In the genomic region with DNA sequence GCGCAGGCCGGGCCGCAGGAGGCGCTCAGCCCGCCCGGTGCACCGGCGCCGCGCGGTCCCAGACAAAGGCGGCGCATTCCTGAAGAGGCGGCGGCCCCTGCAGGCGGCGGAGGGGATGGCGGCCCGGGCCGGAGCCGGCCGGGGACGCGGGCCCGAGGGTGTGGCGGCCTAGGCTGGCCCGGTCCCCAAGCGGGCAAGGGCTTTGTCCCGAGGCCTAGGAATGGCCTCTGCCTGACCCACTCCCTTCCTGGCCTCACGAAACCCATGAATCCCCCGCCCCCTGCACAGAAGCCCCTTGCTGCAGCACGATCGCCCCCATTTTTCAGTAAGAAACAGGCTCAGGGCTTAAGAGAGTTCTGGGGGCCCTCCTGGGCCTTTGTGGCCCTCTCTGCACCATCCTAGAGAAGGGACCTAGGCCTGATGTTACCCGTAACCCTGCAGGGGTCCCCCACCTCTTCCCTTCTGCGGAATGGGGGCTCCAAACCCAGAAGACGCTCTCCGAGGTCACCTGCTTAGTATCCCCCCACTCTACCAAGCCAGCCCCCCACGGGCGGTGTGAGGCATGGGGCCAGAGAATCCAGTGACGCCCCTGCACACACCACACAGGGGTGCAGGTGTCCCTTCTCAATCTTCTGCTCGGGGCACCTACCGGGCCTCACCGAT, we compare ENCODE assay signal across 8 cellular contexts. TPM values are rescaled to one million over a fixed set of nuclear protein-coding genes. Genes with fewer than 3 reads are reported as not detected.
A peak's percentile ranks its signal among the peaks of the same experiment; 100 is the strongest.
DNase-seq lines count a peak whose midpoint lies in the region; ATAC-seq and TF ChIP-seq lines count a peak whose summit lies in the region.

No MANE protein-coding gene starts in this region.

- ATAC-seq in body of pancreas (peak; percentile 87), GM18520 (IDR thresholded peaks at IDR 0.05; ENCODE audit: unreplicated experiment) (no peak), GM19395 (IDR thresholded peaks at IDR 0.05; ENCODE audit: unreplicated experiment) (no peak)

- H3K4me1 ChIP-seq in HUES64 (ENCODE audit: insufficient read depth, low read length) (no peaks in the 10 kb centered on the region; the same call in none of the 2 replicates), body of pancreas (peaks cover 21% of the 10 kb centered on the region)

- H3K4me1 Mint-ChIP-seq in immature natural killer cell: peaks cover 4 to 6% of the 10 kb centered on the region in 2 donors

- peak overlapping the region; percentile 13 to 74 (median 61) for H3K4me3 Mint-ChIP-seq in immature natural killer cell

- H3K9me3 ChIP-seq in HUES64 (ENCODE audit: insufficient read depth, low read depth, low read length) (no peaks in the 10 kb centered on the region), body of pancreas (no peaks in the 10 kb centered on the region)

- H3K27me3 Mint-ChIP-seq in immature natural killer cell (ENCODE audit: low read depth in 3 of 3): peaks cover 0 to 5% (median 0%) of the 10 kb centered on the region in 3 donors

- no peaks in the 10 kb centered on the region for H3K27me3 ChIP-seq in HUES64 (ENCODE audit: insufficient read depth, low read length)
- H3K27me3 ChIP-seq in body of pancreas: no peaks in the 10 kb centered on the region

- peak overlapping the region; percentile 81 for H3K9ac ChIP-seq in HUES64 (ENCODE audit: low read depth, low read length)

- H3K36me3 ChIP-seq in HUES64 (ENCODE audit: insufficient read depth, low read length) (no peaks in the 10 kb centered on the region), body of pancreas (replicated peaks in 1 of 2; ENCODE audit: insufficient read depth in 1 of 2, low read depth in 2 of 2) (no peaks in the 10 kb centered on the region)

- H3K9me3 Mint-ChIP-seq in immature natural killer cell: no peaks in the 10 kb centered on the region

- 22% methylated on average over 43 of the region's 43 CpGs for WGBS in HUES64
- WGBS in body of pancreas, 2 donors: 21 to 79% methylated on average over 6 to 35 of the region's 43 CpGs

- no peaks in the 10 kb centered on the region for H3K36me3 Mint-ChIP-seq in immature natural killer cell

- H3K4me3 ChIP-seq in HUES64 (ENCODE audit: low read length): peak overlapping the region; percentile 63
- H3K4me3 ChIP-seq in body of pancreas: no peak overlapping the region

- TF ChIP-seq POLR2A in body of pancreas (IDR thresholded peaks at IDR 0.05): no peak

- intact Hi-C loops in body of pancreas (cut with DNase I): no loop called here

- H3K27ac Mint-ChIP-seq in immature natural killer cell: peak overlapping the region in 1 of 6 donors; percentile 34

- H3K27ac ChIP-seq in HUES64 (ENCODE audit: low read depth, low read length) (peak overlapping the region; percentile 68; the same call in 1 of the 2 replicates), body of pancreas (peak overlapping the region in 3 of 4 donors; percentile 25 to 56 (median 54))

- DNase-seq in GM03348 (ENCODE audit: low spot score) (peak; percentile 89), T-helper 22 cell (ENCODE audit: low read depth) (peak; percentile 13), body of pancreas (peak; percentile 65 to 78 (median 74)), immature natural killer cell (peak; percentile 54 to 62 (median 59))
- peak; percentile 9 to 35 for DNase-seq in stimulated activated CD4-positive, alpha-beta T cell treated with anti-CD3 and anti-CD28 coated beads, Interleukin-1b, Interleukin-23, amount 100 ng/mL, for 1 hour (ENCODE audit: low read depth in 2 of 2)

- peak; percentile 35 to 93 (median 57) for TF ChIP-seq CTCF in body of pancreas (IDR thresholded peaks at IDR 0.05)

RNA-seq across cellular contexts. Expression of gene RTN4R, which starts 0.4 kb away (rescaled TPM):
- polyA plus RNA-seq in HUES64 (2013, experiment 1 of 2): 15.2 TPM
- polyA plus RNA-seq in HUES64 (2013, experiment 2 of 2): 19.4 TPM
- total RNA-seq in body of pancreas: 1 to 10 TPM in 1 of 2 donors, under 1 TPM in 1; 0.66 to 1.8 TPM
- 1 to 10 TPM; 1.1 to 3.9 (median 2.2) TPM for polyA plus RNA-seq in immature natural killer cell

RNA-seq across cellular contexts. Expression of gene DGCR6L, which starts 51.4 kb away (rescaled TPM):
- polyA plus RNA-seq in HUES64 (2013, experiment 1 of 2): 44.0 TPM
- polyA plus RNA-seq in HUES64 (2013, experiment 2 of 2): 41.0 TPM
- total RNA-seq in body of pancreas: 10 to 100 TPM; 24.4 to 52.4 TPM
- 100 to 1,000 TPM; 143 to 160 (median 147) TPM for polyA plus RNA-seq in immature natural killer cell

Comparison
In these comparisons a context has a peak if more than half of its experiments do, and no peak if none do; other contexts are left out.
1. DNase-seq: peak in every context shown above with its lines; median percentile 89 in GM03348; 74 in body of pancreas; 59 in immature natural killer cell; 22 in stimulated activated CD4-positive, alpha-beta T cell treated with anti-CD3 and anti-CD28 coated beads, Interleukin-1b, Interleukin-23, amount 100 ng/mL, for 1 hour; 13 in T-helper 22 cell.